ENCODE assay signal across 8 cellular contexts in genomic region chr13:49995535-49996165, GRCh38. TPM values are rescaled to one million over a fixed set of nuclear protein-coding genes. Genes with fewer than 3 reads are reported as not detected.
DNase-seq lines count a peak whose midpoint lies in the region; ATAC-seq and TF ChIP-seq lines count a peak whose summit lies in the region.

No MANE protein-coding gene starts in this region.

- peak overlapping the region in 9 of 10 donors; percentile 2 to 84 (median 70) for H3K27ac Mint-ChIP-seq in naive thymus-derived CD8-positive, alpha-beta T cell

- H3K4me1 Mint-ChIP-seq in naive thymus-derived CD8-positive, alpha-beta T cell = peaks cover 8 to 40% (median 33%) of the 10 kb centered on the region in 4 donors

- peaks cover 10% of the 10 kb centered on the region for H3K4me1 ChIP-seq in colonic mucosa

- DNase-seq in GF-D8 (lab: John Stamatoyannopoulos, UW) = peak; percentile 57
- DNase-seq in NOMO-1 treated with DMSO at 0.1 percent for 48 hours (lab: John Stamatoyannopoulos, UW; ENCODE audit: unreplicated experiment) = peak; percentile 55
- DNase-seq in colonic mucosa = no peak
- peak in 2 of 10 donors; percentile 4 to 6 for DNase-seq in naive thymus-derived CD8-positive, alpha-beta T cell
- DNase-seq in NCI-H226 = no peak
- DNase-seq in posterior vena cava (ENCODE audit: low spot score) = no peak

- H3K9ac ChIP-seq in colonic mucosa (ENCODE audit: low read depth in 2 of 2, low read length in 2 of 2) = peak overlapping the region; percentile 73 to 85

- no peaks in the 10 kb centered on the region for H3K27me3 Mint-ChIP-seq in naive thymus-derived CD8-positive, alpha-beta T cell

- peak overlapping the region; percentile 62 to 93 (median 80) for H3K4me3 Mint-ChIP-seq in naive thymus-derived CD8-positive, alpha-beta T cell

- no peak for TF ChIP-seq CTCF in colonic mucosa (IDR thresholded peaks at IDR 0.05)

- H3K9me3 ChIP-seq in colonic mucosa = no peaks in the 10 kb centered on the region

- POLR2A ChIA-PET in naive thymus-derived CD8-positive, alpha-beta T cell (lab: Charles Lee) = interaction anchor here (2.7 to 3.2 kb wide), 3 partner anchors 86 to 915 kb away, joined by 27 to 61 read pairs (median 38); partner anchors contain the start of gene RNASEH2B

- peaks cover 0 to 28% (median 5%) of the 10 kb centered on the region in 3 donors for H3K36me3 Mint-ChIP-seq in naive thymus-derived CD8-positive, alpha-beta T cell

- H3K9me3 Mint-ChIP-seq in naive thymus-derived CD8-positive, alpha-beta T cell = no peaks in the 10 kb centered on the region

- H3K36me3 ChIP-seq in colonic mucosa = no peaks in the 10 kb centered on the region

- no peak for ATAC-seq in naive thymus-derived CD8-positive, alpha-beta T cell
- ATAC-seq in GM21825 (IDR thresholded peaks at IDR 0.05; ENCODE audit: unreplicated experiment) (no peak), HG03520 (IDR thresholded peaks at IDR 0.05; ENCODE audit: unreplicated experiment) (no peak)

- peak overlapping the region; percentile 90 for H3K27ac ChIP-seq in colonic mucosa

- peak overlapping the region; percentile 49 for H3K4me3 ChIP-seq in colonic mucosa

- H3K27me3 ChIP-seq in colonic mucosa = no peaks in the 10 kb centered on the region

- intact Hi-C loops in colonic mucosa (cut with DNase I) (loop anchor here (5.0 to 10.0 kb wide), 3 partner anchors 87 to 529 kb away; no protein-coding TSS in a partner anchor), posterior vena cava (cut with DNase I) (loop anchor here in 1 of 2 donors (5.0 kb wide), 2 partner anchors 87 to 127 kb away; no protein-coding TSS in a partner anchor)

RNA-seq across cellular contexts. Expression of gene TRIM13, which starts 1.2 kb away (rescaled TPM):
- total RNA-seq in colonic mucosa (10 to 100 TPM; 21.7 to 35.0 TPM), posterior vena cava (10 to 100 TPM; 18.0 to 20.9 TPM)
- 10 to 100 TPM; 17.9 to 21.0 TPM for total RNA-seq in naive thymus-derived CD8-positive, alpha-beta T cell
- 1 to 10 TPM; 7.3 to 8.5 (median 7.5) TPM for polyA plus RNA-seq in naive thymus-derived CD8-positive, alpha-beta T cell

RNA-seq across cellular contexts. Expression of gene KCNRG, which starts 19.6 kb away (rescaled TPM):
- total RNA-seq in colonic mucosa = under 1 TPM; 0.30 to 0.40 TPM
- total RNA-seq in naive thymus-derived CD8-positive, alpha-beta T cell = 1 to 10 TPM in 1 of 2 experiments, under 1 TPM in 1; 0.73 to 1.5 TPM
- polyA plus RNA-seq in naive thymus-derived CD8-positive, alpha-beta T cell = under 1 TPM; 0.30 to 0.36 (median 0.31) TPM
- total RNA-seq in posterior vena cava = under 1 TPM in 1 of 2 donors, not detected in 1; 0.46 TPM

RNA-seq across cellular contexts. Expression of gene SPRYD7, which starts 59.5 kb away (rescaled TPM):
- total RNA-seq in colonic mucosa (10 to 100 TPM in 1 of 2 donors, 1 to 10 TPM in 1; 8.0 to 14.1 TPM), posterior vena cava (10 to 100 TPM in 1 of 2 donors, 1 to 10 TPM in 1; 9.1 to 10.8 TPM)
- 1 to 10 TPM; 3.8 TPM for total RNA-seq in naive thymus-derived CD8-positive, alpha-beta T cell
- 1 to 10 TPM; 2.1 to 2.6 (median 2.3) TPM for polyA plus RNA-seq in naive thymus-derived CD8-positive, alpha-beta T cell

Comparison
In these comparisons a context has a peak if more than half of its experiments do, and no peak if none do; other contexts are left out.
1. DNase-seq: peak in GF-D8 (single experiment) and NOMO-1 treated with DMSO at 0.1 percent for 48 hours (single experiment); none in colonic mucosa (single experiment), NCI-H226 (single experiment) and posterior vena cava (single experiment).